ENCODE assay signal across 9 cellular contexts in the genomic region with DNA sequence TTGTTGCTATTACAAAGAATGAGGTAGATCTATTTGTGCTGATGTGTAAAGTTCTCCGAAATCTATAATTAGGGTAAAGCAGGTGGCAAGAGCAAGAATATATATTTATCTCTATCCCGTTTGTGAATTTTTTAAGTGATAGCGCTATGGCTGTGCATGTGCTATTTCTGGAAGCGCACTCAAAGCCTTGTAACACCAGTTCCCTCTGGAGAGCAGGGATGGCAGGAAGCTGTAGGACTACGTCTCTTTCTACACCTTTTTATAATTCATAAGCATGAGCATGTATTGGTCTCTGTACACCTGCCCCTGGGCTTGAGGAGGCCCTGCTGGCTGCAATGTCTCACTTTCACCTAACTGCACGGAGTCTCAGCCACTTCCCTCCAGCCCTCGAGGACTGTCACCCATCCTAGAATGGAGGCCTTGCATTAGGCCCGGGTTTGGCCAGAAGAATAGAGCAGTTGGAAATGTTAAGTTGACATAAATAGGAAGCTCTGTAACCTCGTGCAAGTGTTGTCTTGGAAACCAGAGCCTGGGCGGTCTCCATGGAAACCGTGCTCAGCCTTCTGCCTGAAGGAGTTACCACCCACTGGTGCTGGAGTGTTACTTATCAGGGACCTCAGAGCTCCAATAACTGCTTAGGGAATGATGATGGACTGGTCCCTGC. TPM values are rescaled to one million over a fixed set of nuclear protein-coding genes. Genes with fewer than 3 reads are reported as not detected.
A peak's percentile ranks its signal among the peaks of the same experiment; 100 is the strongest.
DNase-seq lines count a peak whose midpoint lies in the region; ATAC-seq, FAIRE-seq and TF ChIP-seq lines count a peak whose summit lies in the region.
"Had no signal": no experiment of that assay in that cellular context is flagged by ENCODE, and none has a peak within 500 bp of the region (broad histone marks: within the 10 kb centered on the region; RNA-seq: fewer than 3 reads in every experiment).

No MANE protein-coding gene starts in this region.

- TF ChIP-seq POLR2A in GM12892 (IDR thresholded peaks at IDR 0.05; ENCODE audit: low read depth, low read length), result no peak

- TF ChIP-seq CTCF in neural crest cell (conservative IDR thresholded peaks at IDR 0.05), result no peak

- ATAC-seq in HG02763 (IDR thresholded peaks at IDR 0.05; ENCODE audit: unreplicated experiment), result no peak
- no peak for ATAC-seq in HG02588 (IDR thresholded peaks at IDR 0.05; ENCODE audit: unreplicated experiment)

- peak overlapping the region; percentile 29 for H3K4me3 Mint-ChIP-seq in neural crest cell

- no peaks in the 10 kb centered on the region for H3K27me3 Mint-ChIP-seq in neural crest cell (ENCODE audit: low read depth)

- no peaks in the 10 kb centered on the region for H3K9me3 Mint-ChIP-seq in neural crest cell

- no peak for DNase-seq in GM12892 (ENCODE audit: insufficient read length)
- peak; percentile 64 for DNase-seq in NCI-H1694 treated with DMSO at 0.1 percent for 48 hours (lab: John Stamatoyannopoulos, UW)
- DNase-seq in caudate nucleus (lab: John Stamatoyannopoulos, UW), result peak in 48 of 61 donors; percentile 17 to 98 (median 77)
- peak; percentile 69 for DNase-seq in neural crest cell (ENCODE audit: low read depth, low spot score)
- no peak for DNase-seq in NCI-H2029 (lab: John Stamatoyannopoulos, UW)
- DNase-seq in SKM-1 (lab: John Stamatoyannopoulos, UW; ENCODE audit: unreplicated experiment), result no peak
- DNase-seq: activated CD8-positive, alpha-beta memory T cell treated with anti-CD3 and anti-CD28 coated beads, Interleukin-2, amount 50 U/mL, for 4 hours had no signal

- peak overlapping the region; percentile 51 for H3K27ac Mint-ChIP-seq in neural crest cell (ENCODE audit: unreplicated experiment)

- H3K27ac ChIP-seq in caudate nucleus (ENCODE audit: low read depth, low read length), result peak overlapping the region; percentile 93

- peaks cover 25% of the 10 kb centered on the region for H3K4me1 Mint-ChIP-seq in neural crest cell

- FAIRE-seq in GM12892 (lab: Jason Lieb, UNC), result peak; percentile 58

- H3K36me3 Mint-ChIP-seq in neural crest cell (ENCODE audit: low read depth), result peaks cover 8% of the 10 kb centered on the region

RNA-seq across cellular contexts. Expression of gene ITM2C, which starts 20.9 kb away (rescaled TPM):
- polyA plus RNA-seq in GM12892 (2012; ENCODE audit: missing spikeins), result 52.2 TPM
- 106 TPM in 2 replicates for total RNA-seq in neural crest cell

RNA-seq across cellular contexts. Expression of gene GPR55, which starts 39.4 kb away (rescaled TPM):
- polyA plus RNA-seq in GM12892 (2012; ENCODE audit: missing spikeins), result 15.5 TPM
- not detected in 2 replicates for total RNA-seq in neural crest cell

Comparison
In these comparisons a context has a peak if more than half of its experiments do, and no peak if none do; other contexts are left out.
1. DNase-seq: peak in NCI-H1694 treated with DMSO at 0.1 percent for 48 hours (single experiment), caudate nucleus (48 of 61) and neural crest cell (single experiment); none in GM12892 (single experiment), NCI-H2029 (single experiment) and SKM-1 (single experiment).